29 cellular contexts compared by ENCODE assay signal in the genomic region with DNA sequence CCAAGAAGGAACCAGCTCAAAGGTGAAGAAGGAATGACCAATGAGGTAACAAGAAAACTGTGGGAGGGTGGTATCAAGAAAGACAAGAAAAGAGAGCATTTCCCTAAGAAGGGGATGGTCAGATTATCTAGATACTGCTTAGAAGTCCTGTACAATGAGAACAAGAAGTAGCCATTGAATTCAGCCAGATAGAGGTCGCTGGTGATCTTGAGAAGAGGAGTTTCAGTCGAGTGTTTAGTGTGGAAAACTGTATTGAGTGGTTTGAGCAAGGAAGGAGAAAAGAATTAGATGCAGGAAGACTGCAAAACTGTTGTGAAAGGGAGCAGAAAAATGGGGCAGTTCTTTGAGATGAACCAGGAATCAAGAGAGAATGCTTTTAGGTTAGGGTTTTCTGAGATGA.
DNase-seq lines count a peak whose midpoint lies in the region; FAIRE-seq and TF ChIP-seq lines count a peak whose summit lies in the region.
"Had no signal": no experiment of that assay in that cellular context is flagged by ENCODE, and none has a peak within 500 bp of the region (broad histone marks: within the 10 kb centered on the region; RNA-seq: fewer than 3 reads in every experiment).

No MANE protein-coding gene starts in this region.

- H3K36me3 Mint-ChIP-seq in MCF 10A (ENCODE audit: insufficient read depth, unreplicated experiment) (no peaks in the 10 kb centered on the region), Calu3 (ENCODE audit: insufficient read depth, unreplicated experiment) (no peaks in the 10 kb centered on the region)
- H3K36me3 Mint-ChIP-seq: activated naive CD8-positive, alpha-beta T cell treated with anti-CD3 and anti-CD28 coated beads for 36 hours; naive B cell had no signal

- H3K4me1 Mint-ChIP-seq in MCF 10A (ENCODE audit: insufficient read depth, unreplicated experiment) (no peaks in the 10 kb centered on the region), Calu3 (ENCODE audit: low read depth, unreplicated experiment) (no peaks in the 10 kb centered on the region)
- H3K4me1 Mint-ChIP-seq: activated CD4-positive, alpha-beta memory T cell treated with anti-CD3 and anti-CD28 coated beads, Interleukin-2, amount 10 ng/mL, durations not matched to agents 7 days and 5 days; activated naive CD8-positive, alpha-beta T cell treated with anti-CD3 and anti-CD28 coated beads for 36 hours; naive B cell had no signal

- H3K4me2 ChIP-seq in mammary epithelial cell (ENCODE audit: insufficient read depth, low read depth, low read length), result no peak overlapping the region
- no peak overlapping the region for H3K4me2 ChIP-seq in fibroblast of lung (ENCODE audit: extremely low read depth, insufficient read depth, low read length)
- H3K4me2 ChIP-seq: BLaER1, smooth muscle cell had no signal

- H3K27me3 ChIP-seq in mammary epithelial cell (ENCODE audit: insufficient read depth, low read length) (no peaks in the 10 kb centered on the region), fibroblast of lung (ENCODE audit: control insufficient read depth, insufficient read depth, low read length) (peaks cover 3% of the 10 kb centered on the region)
- H3K27me3 ChIP-seq: ascending aorta, BLaER1, upper lobe of right lung had no signal

- CTCF ChIA-PET in MCF 10A (lab: Yijun Ruan, JAX) (no interaction called here), mammary epithelial cell (lab: Charles Lee; ENCODE audit: low non-redundant PET) (no interaction called here), Calu3 (lab: Charles Lee) (no interaction called here)

- H3K9me3 Mint-ChIP-seq in MCF 10A (ENCODE audit: unreplicated experiment) (no peaks in the 10 kb centered on the region), Calu3 (ENCODE audit: low read depth, unreplicated experiment) (peaks cover 5% of the 10 kb centered on the region)
- H3K9me3 Mint-ChIP-seq: activated naive CD8-positive, alpha-beta T cell treated with anti-CD3 and anti-CD28 coated beads for 36 hours; activated T-helper 2 cell treated with anti-CD3 and anti-CD28 coated beads, Interferon-gamma antibody, Interleukin-2, Interleukin-4, amounts not matched to agents 10 μg/mL and 5 μg/mL and 100 μg/mL, durations not matched to agents 14 hours and 24 hours and 36 hours had no signal

- no peak overlapping the region for H3K9ac ChIP-seq in mammary epithelial cell (ENCODE audit: insufficient read depth, low read length)
- H3K9ac ChIP-seq in fibroblast of lung (ENCODE audit: insufficient read depth, low read length), result no peak overlapping the region
- H3K9ac ChIP-seq: BLaER1 had no signal

- H3K4me1 ChIP-seq in mammary epithelial cell (ENCODE audit: insufficient read depth, low read length) (no peaks in the 10 kb centered on the region), fibroblast of lung (ENCODE audit: control insufficient read depth, extremely low read depth, insufficient read depth, low read length) (no peaks in the 10 kb centered on the region)
- H3K4me1 ChIP-seq: ascending aorta, BLaER1 had no signal

- H3K27ac Mint-ChIP-seq in MCF 10A (ENCODE audit: low read depth, unreplicated experiment) (no peak overlapping the region), Calu3 (ENCODE audit: unreplicated experiment) (no peak overlapping the region)
- H3K27ac Mint-ChIP-seq: activated CD4-positive, alpha-beta memory T cell treated with anti-CD3 and anti-CD28 coated beads, Interleukin-2, amount 10 ng/mL, durations not matched to agents 7 days and 5 days; activated naive CD8-positive, alpha-beta T cell treated with anti-CD3 and anti-CD28 coated beads for 36 hours; activated T-helper 2 cell treated with anti-CD3 and anti-CD28 coated beads, Interferon-gamma antibody, Interleukin-2, Interleukin-4, amounts not matched to agents 10 μg/mL and 5 μg/mL and 100 μg/mL, durations not matched to agents 14 hours and 24 hours and 36 hours; naive B cell had no signal

- intact Hi-C loops in MCF 10A (cut with micrococcal nuclease) (no loop called here), mammary epithelial cell (cut with micrococcal nuclease) (no loop called here), Calu3 (cut with micrococcal nuclease; ENCODE audit: unreplicated experiment) (loop anchor here (2.0 kb wide), 1 partner anchor 31 kb away; no protein-coding TSS in a partner anchor)

- FAIRE-seq in urothelium cell line (lab: Jason Lieb, UNC), result no peak
- FAIRE-seq: GM12892, H54 had no signal

- WGBS in mammary epithelial cell (ENCODE audit: low coverage, missing lambda C conversion rate), result 17% methylated on average over 2 of the region's 2 CpGs

- H3K4me3 Mint-ChIP-seq in MCF 10A (ENCODE audit: unreplicated experiment) (no peak overlapping the region), Calu3 (ENCODE audit: low read depth, unreplicated experiment) (no peak overlapping the region)
- H3K4me3 Mint-ChIP-seq: activated CD4-positive, alpha-beta memory T cell treated with anti-CD3 and anti-CD28 coated beads, Interleukin-2, amount 10 ng/mL, durations not matched to agents 7 days and 5 days; activated naive CD8-positive, alpha-beta T cell treated with anti-CD3 and anti-CD28 coated beads for 36 hours; naive B cell had no signal

- DNase-seq in MCF 10A (ENCODE audit: unreplicated experiment) (peak; percentile 22), mammary epithelial cell (no peak), OCI-M1 (lab: John Stamatoyannopoulos, UW) (peak; percentile 51), fibroblast of lung (ENCODE audit: low read depth in 2 of 2) (peak; percentile 3 to 25), cerebellar nuclear complex (lab: John Stamatoyannopoulos, UW) (no peak), urothelium cell line (ENCODE audit: low spot score) (no peak), Calu3 (no peak)
- no peak for DNase-seq in activated naive CD4-positive, alpha-beta T cell treated with Interleukin-2 at 50 U/mL for 16 hours
- DNase-seq: activated CD4-positive, alpha-beta memory T cell treated with anti-CD3 and anti-CD28 coated beads, Interleukin-2, amount 10 ng/mL, durations not matched to agents 7 days and 5 days; activated naive CD8-positive, alpha-beta T cell treated with anti-CD3 and anti-CD28 coated beads for 36 hours; COR-L47; DND-41; effector CD8-positive, alpha-beta T cell; naive B cell; NCI-H1105 treated with DMSO at 0.1 percent for 48 hours; NCI-H2029; NCI-H774; occipital lobe; stimulated activated CD4-positive, alpha-beta T cell treated with anti-CD3 and anti-CD28 coated beads, Interleukin-2, amount 100 ng/mL, for 24 hours; substantia nigra; SW 1271; T1000; upper lobe of right lung had no signal

- H4K20me1 ChIP-seq in mammary epithelial cell (ENCODE audit: insufficient read depth, low read length) (no peaks in the 10 kb centered on the region), fibroblast of lung (ENCODE audit: control insufficient read depth, extremely low read depth, insufficient read depth, low read length) (no peaks in the 10 kb centered on the region)
- H4K20me1 ChIP-seq: BLaER1 had no signal

- H3K9me3 ChIP-seq in mammary epithelial cell (replicated peaks; ENCODE audit: insufficient read depth, low read length), result no peaks in the 10 kb centered on the region
- H3K9me3 ChIP-seq in fibroblast of lung (ENCODE audit: control insufficient read depth, insufficient read depth, low read depth, low read length), result no peaks in the 10 kb centered on the region
- H3K9me3 ChIP-seq: BLaER1, upper lobe of right lung had no signal

- H3K36me3 ChIP-seq in mammary epithelial cell (ENCODE audit: insufficient read depth, low read length) (no peaks in the 10 kb centered on the region), fibroblast of lung (ENCODE audit: control insufficient read depth, insufficient read depth, low read length) (no peaks in the 10 kb centered on the region)
- H3K36me3 ChIP-seq: ascending aorta, BLaER1, upper lobe of right lung had no signal

- TF ChIP-seq CTCF in MCF 10A (IDR thresholded peaks at IDR 0.05; ENCODE audit: unreplicated experiment) (no peak), mammary epithelial cell (conservative IDR thresholded peaks at IDR 0.05 in 1 of 2, IDR thresholded peaks at IDR 0.05 in 1 of 2; ENCODE audit: extremely low read depth in 1 of 2, insufficient read depth in 1 of 2, low read depth in 1 of 2, low read length in 2 of 2) (no peak), fibroblast of lung (conservative IDR thresholded peaks at IDR 0.05 in 1 of 2, IDR thresholded peaks at IDR 0.05 in 1 of 2; ENCODE audit: low read depth in 1 of 2, low read length in 2 of 2) (peak; percentile 22 to 26), Calu3 (IDR thresholded peaks at IDR 0.05; ENCODE audit: unreplicated experiment) (no peak)

- H3K79me2 ChIP-seq in mammary epithelial cell (ENCODE audit: insufficient read depth, low read length), result no peaks in the 10 kb centered on the region
- H3K79me2 ChIP-seq in fibroblast of lung (ENCODE audit: control insufficient read depth, insufficient read depth, low read length), result no peaks in the 10 kb centered on the region

- POLR2A ChIA-PET in MCF 10A (lab: Yijun Ruan, JAX), result interaction anchor here (0.7 kb wide), 1 partner anchor 23 kb away, joined by 3 read pairs; no protein-coding TSS in a partner anchor

- H3K27me3 Mint-ChIP-seq in MCF 10A (ENCODE audit: insufficient read depth, unreplicated experiment), result no peaks in the 10 kb centered on the region
- no peaks in the 10 kb centered on the region for H3K27me3 Mint-ChIP-seq in Calu3 (ENCODE audit: unreplicated experiment)
- H3K27me3 Mint-ChIP-seq: activated CD4-positive, alpha-beta memory T cell treated with anti-CD3 and anti-CD28 coated beads, Interleukin-2, amount 10 ng/mL, durations not matched to agents 7 days and 5 days; activated naive CD8-positive, alpha-beta T cell treated with anti-CD3 and anti-CD28 coated beads for 36 hours; naive B cell had no signal

- in situ Hi-C loops in mammary epithelial cell (cut with MboI; ENCODE audit: low sequenced_read_pairs in 2 of 2), result no loop called here

- H3K27ac ChIP-seq in mammary epithelial cell (ENCODE audit: insufficient read depth, low read depth, low read length), result no peak overlapping the region
- no peak overlapping the region for H3K27ac ChIP-seq in fibroblast of lung (ENCODE audit: insufficient read depth, low read length)
- H3K27ac ChIP-seq: ascending aorta, BLaER1, upper lobe of right lung had no signal

- BruUV-seq in MCF 10A (replicated peaks; lab: Mats Ljungman, UMichigan) (no TSS peak), mammary epithelial cell (replicated peaks; lab: Mats Ljungman, UMichigan) (no TSS peak), Calu3 (replicated peaks; lab: Mats Ljungman, UMichigan) (no TSS peak)

- no peak overlapping the region for H3K4me3 ChIP-seq in mammary epithelial cell (replicated peaks in 1 of 3; ENCODE audit: insufficient read depth in 1 of 3, low read depth in 2 of 3, low read length in 3 of 3)
- H3K4me3 ChIP-seq in fibroblast of lung (replicated peaks in 1 of 4; ENCODE audit: control extremely low read depth in 1 of 4, insufficient read depth in 1 of 4, low read depth in 3 of 4, low read length in 4 of 4), result no peak overlapping the region
- H3K4me3 ChIP-seq: ascending aorta, BLaER1, smooth muscle cell, upper lobe of right lung had no signal

- H2AFZ ChIP-seq in mammary epithelial cell (ENCODE audit: low read depth, low read length), result no peak overlapping the region
- no peak overlapping the region for H2AFZ ChIP-seq in fibroblast of lung (ENCODE audit: low read length)

- dilution Hi-C loops in mammary epithelial cell (cut with HindIII; ENCODE audit: low sequenced_read_pairs), result loop anchor here (5.0 kb wide), 1 partner anchor 48 kb away; no protein-coding TSS in a partner anchor

Comparison
In these comparisons a context has a peak if more than half of its experiments do, and no peak if none do; other contexts are left out.
1. DNase-seq: peak in MCF 10A (single experiment), OCI-M1 (single experiment) and fibroblast of lung (2 of 2); none in mammary epithelial cell (single experiment), cerebellar nuclear complex (0 of 2), activated naive CD4-positive, alpha-beta T cell treated with Interleukin-2 at 50 U/mL for 16 hours (single experiment), urothelium cell line (single experiment) and Calu3 (single experiment).
2. CTCF ChIP-seq: peak in fibroblast of lung (2 of 2); none in MCF 10A (single experiment), mammary epithelial cell (0 of 2) and Calu3 (single experiment).